In the genomic region with DNA sequence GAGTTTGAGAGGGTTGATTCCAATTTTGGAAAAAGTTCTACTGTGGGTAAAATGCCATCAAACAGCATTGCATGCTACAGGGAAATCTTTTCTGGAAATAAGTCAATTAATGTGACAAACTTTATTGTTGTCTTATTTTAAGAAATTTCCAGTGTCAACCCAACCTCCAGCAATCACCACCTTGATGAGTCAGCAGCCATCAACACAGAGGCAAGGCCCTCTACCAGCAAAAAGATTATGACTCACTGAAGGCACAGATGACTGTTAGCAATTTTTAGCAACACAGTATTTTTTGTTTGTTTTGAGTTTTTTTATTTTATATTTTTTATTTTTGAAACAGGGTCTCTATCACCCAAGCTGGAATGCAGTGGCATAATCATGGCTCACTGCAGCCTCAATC, we compare ENCODE assay signal across 22 cellular contexts.
A peak's percentile ranks its signal among the peaks of the same experiment; 100 is the strongest.
DNase-seq lines count a peak whose midpoint lies in the region; ATAC-seq and TF ChIP-seq lines count a peak whose summit lies in the region.
"Had no signal": no experiment of that assay in that cellular context is flagged by ENCODE, and none has a peak within 500 bp of the region (broad histone marks: within the 10 kb centered on the region; RNA-seq: fewer than 3 reads in every experiment).

No MANE protein-coding gene starts in this region.

- no peaks in the 10 kb centered on the region for H3K36me3 ChIP-seq in transverse colon
- H3K36me3 ChIP-seq: BLaER1 treated with 17β-estradiol and CSF1 and Interleukin-3, amounts not matched to agents 10 nM and 100 nM; thyroid gland had no signal

- H3K27me3 ChIP-seq in transverse colon: no peaks in the 10 kb centered on the region
- H3K27me3 ChIP-seq: BLaER1 treated with 17β-estradiol and CSF1 and Interleukin-3, amounts not matched to agents 10 nM and 100 nM; thyroid gland had no signal

- TF ChIP-seq CTCF in choroid plexus epithelial cell (conservative IDR thresholded peaks at IDR 0.05; ENCODE audit: low read depth, low read length) (no peak), transverse colon (IDR thresholded peaks at IDR 0.05) (no peak), GM20000 (IDR thresholded peaks at IDR 0.05; ENCODE audit: extremely low read depth, missing control alignments) (no peak)

- TF ChIP-seq POLR2A in transverse colon (IDR thresholded peaks at IDR 0.05): no peak

- intact Hi-C loops in transverse colon (cut with DNase I; ENCODE audit: low total_unique reads): no loop called here

- no peaks in the 10 kb centered on the region for H3K9me3 ChIP-seq in transverse colon
- H3K9me3 ChIP-seq: thyroid gland had no signal

- no peak overlapping the region for H3K27ac ChIP-seq in transverse colon
- H3K27ac ChIP-seq: BLaER1 treated with 17β-estradiol and CSF1 and Interleukin-3, amounts not matched to agents 10 nM and 100 nM; coronary artery; psoas muscle; skin epidermis; thyroid gland had no signal

- no peak for TF ChIP-seq EP300 in transverse colon (IDR thresholded peaks at IDR 0.05; ENCODE audit: low read depth)

- H3K4me1 ChIP-seq in transverse colon: no peaks in the 10 kb centered on the region
- H3K4me1 ChIP-seq: BLaER1 treated with 17β-estradiol and CSF1 and Interleukin-3, amounts not matched to agents 10 nM and 100 nM; psoas muscle; thyroid gland had no signal

- DNase-seq in NOMO-1 treated with DMSO at 0.1 percent for 48 hours (lab: John Stamatoyannopoulos, UW; ENCODE audit: unreplicated experiment) (peak; percentile 9), NOMO-1 treated with dmso at 0.1 percent for 144 hours (lab: John Stamatoyannopoulos, UW; ENCODE audit: unreplicated experiment) (no peak), choroid plexus epithelial cell (ENCODE audit: low read depth) (peak; percentile 41), transverse colon (no peak), GM20000 (ENCODE audit: low spot score) (no peak)
- DNase-seq in stimulated activated CD4-positive, alpha-beta T cell treated with anti-CD3 and anti-CD28 coated beads, Interleukin-4, amount 100 ng/mL, for 24 hours: peak; percentile 15
- DNase-seq in stimulated activated CD4-positive, alpha-beta T cell treated with anti-CD3 and anti-CD28 coated beads, Interleukin-4, amount 100 ng/mL, for 4 hours: no peak
- DNase-seq: activated CD8-positive, alpha-beta memory T cell treated with anti-CD3 and anti-CD28 coated beads, Interleukin-2, amount 10 ng/mL, durations not matched to agents 7 days and 5 days; endodermal cell; H9; MV-4-11; NCI-H1694; NCI-H2171; NCI-H526; psoas muscle; T1000; thyroid gland had no signal

- in situ Hi-C loops in transverse colon (cut with MboI; ENCODE audit: low pct_ligation_motif_present in 1 of 4, low pct_unique_long_range_greater_than_20kb in 1 of 4, low sequenced_read_pairs in 3 of 4): no loop called here

- H3K4me3 ChIP-seq in choroid plexus epithelial cell (ENCODE audit: low read depth, low read length): no peak overlapping the region
- H3K4me3 ChIP-seq in transverse colon: no peak overlapping the region
- H3K4me3 ChIP-seq: BLaER1 treated with 17β-estradiol and CSF1 and Interleukin-3, amounts not matched to agents 10 nM and 100 nM; coronary artery; psoas muscle; skin epidermis; thyroid gland had no signal

- no peak for ATAC-seq in GM19395 (IDR thresholded peaks at IDR 0.05; ENCODE audit: unreplicated experiment)
- ATAC-seq: activated CD8-positive, alpha-beta memory T cell treated with anti-CD3 and anti-CD28 coated beads, Interleukin-2, amount 10 ng/mL, durations not matched to agents 7 days and 5 days; psoas muscle; Right ventricle myocardium inferior had no signal

Comparison
In these comparisons a context has a peak if more than half of its experiments do, and no peak if none do; other contexts are left out.
1. DNase-seq: peak in NOMO-1 treated with DMSO at 0.1 percent for 48 hours (single experiment), stimulated activated CD4-positive, alpha-beta T cell treated with anti-CD3 and anti-CD28 coated beads, Interleukin-4, amount 100 ng/mL, for 24 hours (single experiment) and choroid plexus epithelial cell (single experiment); none in NOMO-1 treated with dmso at 0.1 percent for 144 hours (single experiment), stimulated activated CD4-positive, alpha-beta T cell treated with anti-CD3 and anti-CD28 coated beads, Interleukin-4, amount 100 ng/mL, for 4 hours (0 of 2), transverse colon (single experiment) and GM20000 (single experiment).